In genomic region chr1:6118415-6118814, GRCh38 we compare ENCODE assay signal across 16 cellular contexts.
"Had no signal": no experiment of that assay in that cellular context is flagged by ENCODE, and none has a peak within 500 bp of the region (broad histone marks: within the 10 kb centered on the region; RNA-seq: fewer than 3 reads in every experiment).

No MANE protein-coding gene starts in this region.

- H3K27ac ChIP-seq: dorsolateral prefrontal cortex, suprapubic skin had no signal

- ATAC-seq: natural killer cell treated with Interleukin-12 subunit alpha and Interleukin-12 subunit beta and Interleukin-15 and Interleukin-18, amount 100 ng/mL, for 72 hours; right cardiac atrium; stimulated activated naive CD8-positive, alpha-beta T cell treated with anti-CD3 and anti-CD28 coated beads, Interleukin-15, Interleukin-2, amounts not matched to agents 100 U/mL and 50 U/mL, for 24 hours had no signal

- H3K4me3 ChIP-seq: dorsolateral prefrontal cortex, suprapubic skin had no signal

- H3K4me1 ChIP-seq: suprapubic skin had no signal

- DNase-seq: activated CD4-positive, alpha-beta memory T cell treated with anti-CD3 and anti-CD28 coated beads, Interleukin-2, amount 10 ng/mL, durations not matched to agents 7 days and 5 days; activated CD4-positive, alpha-beta T cell treated with anti-CD3 and anti-CD28 coated beads for 4 hours; activated effector memory CD4-positive, alpha-beta T cell treated with anti-CD3 and anti-CD28 coated beads, Interleukin-2, amount 50 U/mL, for 16 hours; activated T-cell treated with anti-CD3 and anti-CD28 coated beads, Interleukin-2, amount 50 U/mL, for 24 hours; anterior cingulate cortex; dorsolateral prefrontal cortex; endodermal cell; erythroblast; head of caudate nucleus; mesendoderm; small intestine; stimulated activated naive CD8-positive, alpha-beta T cell treated with anti-CD3 and anti-CD28 coated beads, Interleukin-15, Interleukin-2, amounts not matched to agents 100 U/mL and 50 U/mL, for 24 hours; T-helper 2 cell had no signal

- H3K27me3 ChIP-seq: dorsolateral prefrontal cortex, suprapubic skin had no signal

- H3K36me3 ChIP-seq: suprapubic skin had no signal
